In the genomic region with DNA sequence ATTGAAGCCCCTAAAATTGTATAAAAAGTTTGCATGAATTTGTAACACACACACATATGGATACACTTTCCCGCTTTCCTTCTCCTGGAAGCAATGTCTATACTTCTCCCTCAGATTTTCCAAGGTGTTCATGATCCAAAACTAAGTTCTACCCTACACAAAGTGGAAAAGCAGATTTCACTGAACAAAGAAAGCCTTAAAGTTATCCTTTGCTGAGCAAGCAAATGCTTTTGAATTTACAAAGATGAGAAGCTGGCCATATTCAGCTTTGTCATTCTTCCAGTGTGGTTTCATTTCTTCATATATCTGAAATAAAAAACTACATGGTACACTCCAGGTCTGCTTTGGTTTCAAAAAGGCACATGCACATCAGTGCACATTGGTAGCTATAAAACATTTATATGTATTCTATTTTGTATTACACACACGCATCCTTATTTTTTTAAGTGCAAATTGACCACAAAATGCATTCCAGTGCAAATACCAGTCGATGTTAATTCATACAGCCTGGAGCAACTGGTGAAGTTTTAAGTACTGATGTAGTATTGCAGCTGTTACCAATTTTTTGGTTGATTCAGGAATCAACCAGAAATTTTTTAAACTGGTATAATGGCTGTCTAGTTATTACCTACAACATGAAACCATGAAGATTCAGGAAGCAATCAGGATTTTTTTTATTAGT, we compare ENCODE assay signal across 17 cellular contexts.
DNase-seq lines count a peak whose midpoint lies in the region; ATAC-seq, FAIRE-seq and TF ChIP-seq lines count a peak whose summit lies in the region.
"Had no signal": no experiment of that assay in that cellular context is flagged by ENCODE, and none has a peak within 500 bp of the region (broad histone marks: within the 10 kb centered on the region; RNA-seq: fewer than 3 reads in every experiment).

No MANE protein-coding gene starts in this region.

- no peak overlapping the region for H4K8ac ChIP-seq in neuronal stem cell (ENCODE audit: low read depth, low read length)

- no peak overlapping the region for H2BK120ac ChIP-seq in neuronal stem cell (ENCODE audit: low read depth, low read length)

- POLR2A ChIA-PET in RWPE1 (lab: Yijun Ruan, JAX; ENCODE audit: low non-redundant PET), result no interaction called here

- no peak overlapping the region for H3K4me3 Mint-ChIP-seq in stimulated activated effector memory CD8-positive, alpha-beta T cell treated with anti-CD3 and anti-CD28 coated beads, Interleukin-12 subunit alpha, Interleukin-12 subunit beta, amount 100 ng/mL, for 72 hours
- H3K4me3 Mint-ChIP-seq in stimulated activated naive CD8-positive, alpha-beta T cell treated with anti-CD3 and anti-CD28 coated beads, Interleukin-15, amount 100 ng/mL, for 72 hours, result no peak overlapping the region
- H3K4me3 Mint-ChIP-seq: T-helper 1 cell treated with Interleukin-12 subunit alpha and Interleukin-12 subunit beta and Interleukin-4 antibody, amounts not matched to agents 30 μg/mL and 1 μg/mL, for 36 hours had no signal

- H3K4me3 ChIP-seq in epithelial cell of proximal tubule (ENCODE audit: low read depth, low read length) (no peak overlapping the region), osteoblast (ENCODE audit: insufficient read depth, low read length) (no peak overlapping the region), neuronal stem cell (ENCODE audit: low read length in 2 of 2) (no peak overlapping the region), ovary (no peak overlapping the region)
- H3K4me3 ChIP-seq: colonic mucosa, right atrium auricular region had no signal

- no peak overlapping the region for H3K23ac ChIP-seq in neuronal stem cell (ENCODE audit: low read depth, low read length, poor library complexity)

- H3K18ac ChIP-seq in neuronal stem cell (ENCODE audit: low read length), result no peak overlapping the region

- H4K91ac ChIP-seq in neuronal stem cell (ENCODE audit: low read depth, low read length, poor library complexity), result no peak overlapping the region

- H4K20me1 ChIP-seq in osteoblast (ENCODE audit: insufficient read depth, low read length), result no peaks in the 10 kb centered on the region

- no peak overlapping the region for H2AK5ac ChIP-seq in neuronal stem cell (ENCODE audit: low read depth, low read length)

- intact Hi-C loops in ovary (cut with DNase I), result loop anchor here in 1 of 4 donors (10.0 kb wide), 1 partner anchor 369 kb away; no protein-coding TSS in a partner anchor

- ATAC-seq in stimulated activated effector memory CD8-positive, alpha-beta T cell treated with anti-CD3 and anti-CD28 coated beads, Interleukin-12 subunit alpha, Interleukin-12 subunit beta, amount 100 ng/mL, for 72 hours, result no peak
- no peak for ATAC-seq in stimulated activated naive CD8-positive, alpha-beta T cell treated with anti-CD3 and anti-CD28 coated beads, Interleukin-15, amount 100 ng/mL, for 72 hours

- no peak overlapping the region for H2BK5ac ChIP-seq in neuronal stem cell (ENCODE audit: low read length)

- H3K27me3 ChIP-seq in osteoblast (ENCODE audit: insufficient read depth, low read length) (no peaks in the 10 kb centered on the region), neuronal stem cell (ENCODE audit: control insufficient read depth in 3 of 3, insufficient read depth in 3 of 3, low read depth in 1 of 3, low read length in 3 of 3) (no peaks in the 10 kb centered on the region), ovary (no peaks in the 10 kb centered on the region)
- H3K27me3 ChIP-seq: colonic mucosa, right atrium auricular region had no signal

- H3K4me2 ChIP-seq in osteoblast (ENCODE audit: insufficient read depth, low read length) (peak overlapping the region; percentile 58), neuronal stem cell (ENCODE audit: insufficient read depth, low read length, poor library complexity, severe bottlenecking) (no peak overlapping the region)

- H3K14ac ChIP-seq in neuronal stem cell (ENCODE audit: low read length), result no peak overlapping the region

- no peak for TF ChIP-seq POLR2A in ovary (IDR thresholded peaks at IDR 0.05)

- H3K9ac ChIP-seq in neuronal stem cell (ENCODE audit: low read depth, low read length, poor library complexity), result no peak overlapping the region

- H3K27ac ChIP-seq in RWPE1, result no peak overlapping the region
- H3K27ac ChIP-seq in osteoblast (ENCODE audit: low read depth, low read length), result peak overlapping the region; percentile 58
- H3K27ac ChIP-seq in neuronal stem cell (replicated peaks; ENCODE audit: low read length), result no peak overlapping the region
- no peak overlapping the region for H3K27ac ChIP-seq in ovary
- H3K27ac ChIP-seq: colonic mucosa, right atrium auricular region had no signal

- DNase-seq in RWPE1 (ENCODE audit: low spot score) (peak; percentile 62), epithelial cell of proximal tubule (ENCODE audit: low read depth) (peak; percentile 18), osteoblast (ENCODE audit: insufficient read length, low spot score, missing footprints) (peak; percentile 83), neuronal stem cell (ENCODE audit: low spot score) (no peak), ovary (no peak)
- DNase-seq in stimulated activated effector memory CD8-positive, alpha-beta T cell treated with anti-CD3 and anti-CD28 coated beads, Interleukin-12 subunit alpha, Interleukin-12 subunit beta, amount 100 ng/mL, for 72 hours (ENCODE audit: low spot score in 2 of 2), result no peak
- no peak for DNase-seq in stimulated activated naive CD8-positive, alpha-beta T cell treated with anti-CD3 and anti-CD28 coated beads, Interleukin-15, amount 100 ng/mL, for 72 hours
- DNase-seq: activated CD4-positive, alpha-beta T cell treated with anti-CD3 and anti-CD28 coated beads, Interleukin-2, amount 50 U/mL, for 4 hours; Calu3; colonic mucosa; hypothalamus; mesendoderm; NCI-H1436; NCI-H748 treated with DMSO at 0.1 percent for 48 hours had no signal

- no peak overlapping the region for H2BK15ac ChIP-seq in neuronal stem cell (ENCODE audit: low read length)

- CTCF ChIA-PET in RWPE1 (lab: Yijun Ruan, JAX), result interaction anchor here (0.5 kb wide), 1 partner anchor 1283 kb away, joined by 3 read pairs; no protein-coding TSS in a partner anchor

- H3K9me3 ChIP-seq in osteoblast (ENCODE audit: low read depth, low read length), result no peaks in the 10 kb centered on the region
- peaks cover 0 to 5% of the 10 kb centered on the region in 2 donors for H3K9me3 ChIP-seq in neuronal stem cell (replicated peaks in 1 of 2; ENCODE audit: control insufficient read depth in 2 of 2, insufficient read depth in 1 of 2, low read depth in 1 of 2, low read length in 2 of 2)
- no peaks in the 10 kb centered on the region for H3K9me3 ChIP-seq in ovary
- H3K9me3 ChIP-seq: colonic mucosa, right atrium auricular region had no signal

- H3K36me3 ChIP-seq in osteoblast (ENCODE audit: insufficient read depth, low read length), result peaks cover 12% of the 10 kb centered on the region
- H3K36me3 ChIP-seq in neuronal stem cell (replicated peaks in 1 of 2; ENCODE audit: control insufficient read depth in 2 of 2, insufficient read depth in 2 of 2, low read length in 2 of 2), result peaks cover 6 to 35% of the 10 kb centered on the region in 2 donors
- H3K36me3 ChIP-seq in ovary, result no peaks in the 10 kb centered on the region
- H3K36me3 ChIP-seq: colonic mucosa had no signal

- H2AFZ ChIP-seq in osteoblast (ENCODE audit: low read length) (no peak overlapping the region), neuronal stem cell (ENCODE audit: low read length) (no peak overlapping the region)

- peaks cover 15% of the 10 kb centered on the region for H3K4me1 ChIP-seq in osteoblast (ENCODE audit: insufficient read depth, low read length)
- H3K4me1 ChIP-seq in neuronal stem cell (ENCODE audit: control insufficient read depth in 2 of 2, insufficient read depth in 1 of 2, low read depth in 1 of 2, low read length in 2 of 2), result peaks cover 2 to 5% of the 10 kb centered on the region in 2 donors
- H3K4me1 ChIP-seq in ovary (ENCODE audit: insufficient read depth), result no peaks in the 10 kb centered on the region
- H3K4me1 ChIP-seq: colonic mucosa, right atrium auricular region had no signal

- H3K4ac ChIP-seq in neuronal stem cell (ENCODE audit: low read length), result no peak overlapping the region

- peak; percentile 8 for FAIRE-seq in G401.6 (lab: Jason Lieb, UNC)

- H3K27me3 Mint-ChIP-seq in stimulated activated naive CD8-positive, alpha-beta T cell treated with anti-CD3 and anti-CD28 coated beads, Interleukin-15, amount 100 ng/mL, for 72 hours, result no peaks in the 10 kb centered on the region

- no peak for TF ChIP-seq CTCF in RWPE1 (conservative IDR thresholded peaks at IDR 0.05; ENCODE audit: low read depth)
- TF ChIP-seq CTCF in epithelial cell of proximal tubule (conservative IDR thresholded peaks at IDR 0.05; ENCODE audit: low read depth, low read length), result no peak
- TF ChIP-seq CTCF in osteoblast (IDR thresholded peaks at IDR 0.05; ENCODE audit: extremely low read depth, low read depth, low read length), result no peak
- TF ChIP-seq CTCF in ovary (IDR thresholded peaks at IDR 0.05), result no peak

- H3K9me3 Mint-ChIP-seq in stimulated activated effector memory CD8-positive, alpha-beta T cell treated with anti-CD3 and anti-CD28 coated beads, Interleukin-12 subunit alpha, Interleukin-12 subunit beta, amount 100 ng/mL, for 72 hours, result no peaks in the 10 kb centered on the region
- no peaks in the 10 kb centered on the region for H3K9me3 Mint-ChIP-seq in stimulated activated naive CD8-positive, alpha-beta T cell treated with anti-CD3 and anti-CD28 coated beads, Interleukin-15, amount 100 ng/mL, for 72 hours
- H3K9me3 Mint-ChIP-seq: T-helper 1 cell treated with Interleukin-12 subunit alpha and Interleukin-12 subunit beta and Interleukin-4 antibody, amounts not matched to agents 30 μg/mL and 1 μg/mL, for 36 hours had no signal

- no peak for TF ChIP-seq EP300 in ovary (IDR thresholded peaks at IDR 0.05)

- no peaks in the 10 kb centered on the region for H3K79me1 ChIP-seq in neuronal stem cell (ENCODE audit: low read depth, low read length)

- H3K36me3 Mint-ChIP-seq in stimulated activated effector memory CD8-positive, alpha-beta T cell treated with anti-CD3 and anti-CD28 coated beads, Interleukin-12 subunit alpha, Interleukin-12 subunit beta, amount 100 ng/mL, for 72 hours, result peaks cover 45% of the 10 kb centered on the region

- H3K79me2 ChIP-seq in osteoblast (ENCODE audit: insufficient read depth, low read length), result no peaks in the 10 kb centered on the region

- no peak overlapping the region for H2BK12ac ChIP-seq in neuronal stem cell (ENCODE audit: low read length)

- H3K27ac Mint-ChIP-seq in stimulated activated effector memory CD8-positive, alpha-beta T cell treated with anti-CD3 and anti-CD28 coated beads, Interleukin-12 subunit alpha, Interleukin-12 subunit beta, amount 100 ng/mL, for 72 hours, result no peak overlapping the region
- H3K27ac Mint-ChIP-seq in stimulated activated naive CD8-positive, alpha-beta T cell treated with anti-CD3 and anti-CD28 coated beads, Interleukin-15, amount 100 ng/mL, for 72 hours, result no peak overlapping the region
- H3K27ac Mint-ChIP-seq: T-helper 1 cell treated with Interleukin-12 subunit alpha and Interleukin-12 subunit beta and Interleukin-4 antibody, amounts not matched to agents 30 μg/mL and 1 μg/mL, for 36 hours had no signal

- H3K4me1 Mint-ChIP-seq in stimulated activated effector memory CD8-positive, alpha-beta T cell treated with anti-CD3 and anti-CD28 coated beads, Interleukin-12 subunit alpha, Interleukin-12 subunit beta, amount 100 ng/mL, for 72 hours, result peaks cover 4% of the 10 kb centered on the region
- H3K4me1 Mint-ChIP-seq in stimulated activated naive CD8-positive, alpha-beta T cell treated with anti-CD3 and anti-CD28 coated beads, Interleukin-15, amount 100 ng/mL, for 72 hours, result no peaks in the 10 kb centered on the region

- no CpG with 5 or more reads among the region's 3 CpGs for WGBS in neuronal stem cell (ENCODE audit: extremely low coverage in 2 of 2, insufficient read length in 2 of 2, insufficient replicate concordance in 1 of 2), 2 donors
- 37 to 47% (median 40%) methylated on average over 3 of the region's 3 CpGs for WGBS in ovary, 3 donors

Comparison
In these comparisons a context has a peak if more than half of its experiments do, and no peak if none do; other contexts are left out.
1. DNase-seq: peak in RWPE1 (single experiment), epithelial cell of proximal tubule (single experiment) and osteoblast (single experiment); none in stimulated activated effector memory CD8-positive, alpha-beta T cell treated with anti-CD3 and anti-CD28 coated beads, Interleukin-12 subunit alpha, Interleukin-12 subunit beta, amount 100 ng/mL, for 72 hours (0 of 2), neuronal stem cell (single experiment), stimulated activated naive CD8-positive, alpha-beta T cell treated with anti-CD3 and anti-CD28 coated beads, Interleukin-15, amount 100 ng/mL, for 72 hours (0 of 2) and ovary (0 of 5).